In genomic region chr15:64942356-64942755, GRCh38 we compare ENCODE assay signal across 1 cellular context.
TF ChIP-seq lines count a peak whose summit lies in the region.

No MANE protein-coding gene starts in this region.

TF ChIP-seq in GM23338, 12 proteins besides CTCF, POLR2A, EP300 and RAD21:
- no peak for TF ChIP-seq ZNF462 (CRISPR knock-in tag; IDR thresholded peaks at IDR 0.05)
- TF ChIP-seq STAT1 (IDR thresholded peaks at IDR 0.05; ENCODE audit: unreplicated experiment) = no peak
- TF ChIP-seq REST (IDR thresholded peaks at IDR 0.05; ENCODE audit: unreplicated experiment) = no peak
- no peak for TF ChIP-seq EZH2 (IDR thresholded peaks at IDR 0.05; ENCODE audit: low read depth, unreplicated experiment)
- TF ChIP-seq ETS1 (IDR thresholded peaks at IDR 0.05) = no peak
- no peak for TF ChIP-seq ZNF331 (CRISPR knock-in tag; IDR thresholded peaks at IDR 0.05; ENCODE audit: low read depth)
- TF ChIP-seq POLR2AphosphoS5 (IDR thresholded peaks at IDR 0.05; ENCODE audit: low read depth) = no peak
- TF ChIP-seq JUNB (IDR thresholded peaks at IDR 0.05; ENCODE audit: unreplicated experiment) = no peak
